In genomic region chr3:13414040-13414729, GRCh38 we compare ENCODE assay signal across 8 cellular contexts. TPM values are rescaled to one million over a fixed set of nuclear protein-coding genes. Genes with fewer than 3 reads are reported as not detected.
DNase-seq lines count a peak whose midpoint lies in the region; ATAC-seq, FAIRE-seq and TF ChIP-seq lines count a peak whose summit lies in the region.

No MANE protein-coding gene starts in this region.

- H3K36me3 ChIP-seq in rectal smooth muscle tissue (ENCODE audit: control insufficient read depth, insufficient read depth, low read length), result no peaks in the 10 kb centered on the region

- no peaks in the 10 kb centered on the region for H3K4me1 ChIP-seq in rectal smooth muscle tissue (ENCODE audit: control insufficient read depth, insufficient read depth, low read length)

- no peak overlapping the region for H3K27ac Mint-ChIP-seq in type B pancreatic cell

- peak overlapping the region; percentile 8 for H3K4me3 ChIP-seq in rectal smooth muscle tissue (ENCODE audit: low read length)

- peak overlapping the region; percentile 62 for H3K27ac ChIP-seq in angular gyrus (ENCODE audit: low read depth, low read length)
- no peak overlapping the region for H3K27ac ChIP-seq in rectal smooth muscle tissue (ENCODE audit: low read depth, low read length)

- TF ChIP-seq CTCF in type B pancreatic cell (conservative IDR thresholded peaks at IDR 0.05), result no peak

- DNase-seq in AML-193 (lab: John Stamatoyannopoulos, UW) (peak; percentile 100), GM19239 (ENCODE audit: insufficient read length, low spot score) (peak; percentile 87), T-helper 2 cell (peak; percentile 26 to 90 (median 51)), type B pancreatic cell (ENCODE audit: extremely low spot score, unreplicated experiment) (no peak), ecto neural progenitor cell (ENCODE audit: low spot score) (no peak)

- H3K27me3 ChIP-seq in rectal smooth muscle tissue (ENCODE audit: control insufficient read depth, insufficient read depth, low read length), result no peaks in the 10 kb centered on the region

- peak; percentile 94 for FAIRE-seq in GM19239 (lab: Jason Lieb, UNC)

- H3K4me1 Mint-ChIP-seq in type B pancreatic cell (ENCODE audit: unreplicated experiment), result peaks cover 12% of the 10 kb centered on the region

- H3K36me3 Mint-ChIP-seq in type B pancreatic cell, result no peaks in the 10 kb centered on the region

- ATAC-seq in HG03175 (IDR thresholded peaks at IDR 0.05; ENCODE audit: unreplicated experiment), result peak; percentile 91

- no peak overlapping the region for H3K9ac ChIP-seq in rectal smooth muscle tissue (ENCODE audit: low read length)

- no peak overlapping the region for H3K4me3 Mint-ChIP-seq in type B pancreatic cell

- H3K27me3 Mint-ChIP-seq in type B pancreatic cell, result peaks cover 5% of the 10 kb centered on the region

- no peaks in the 10 kb centered on the region for H3K9me3 Mint-ChIP-seq in type B pancreatic cell

RNA-seq across cellular contexts. Expression of gene NUP210, which starts 5.9 kb away (rescaled TPM):
- total RNA-seq in type B pancreatic cell (ENCODE audit: low replicate concordance), result 21.6 and 26.5 TPM in 2 replicates

Comparison
In these comparisons a context has a peak if more than half of its experiments do, and no peak if none do; other contexts are left out.
1. DNase-seq: peak in AML-193 (2 of 2), GM19239 (single experiment) and T-helper 2 cell (5 of 5); none in type B pancreatic cell (single experiment) and ecto neural progenitor cell (single experiment).